ENCODE assay signal across 1 cellular context in the genomic region with DNA sequence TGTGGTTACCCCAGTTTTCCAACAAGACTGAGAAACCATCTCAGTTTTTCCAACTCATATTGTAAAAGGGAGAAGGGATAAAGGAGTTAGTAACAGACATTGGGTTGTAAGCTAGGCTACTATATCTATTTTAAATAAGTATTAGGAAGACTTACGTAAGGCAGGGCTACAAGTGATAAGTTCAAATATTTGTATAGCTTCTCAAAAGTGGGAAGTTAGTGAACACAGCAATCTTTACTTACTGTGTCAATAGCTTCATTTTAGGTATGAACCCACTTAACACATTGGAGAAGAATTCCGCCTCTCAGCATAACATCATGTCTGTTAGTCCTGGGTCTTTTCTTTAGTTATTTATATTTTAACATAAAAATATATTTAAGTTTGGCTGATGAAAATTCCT.
TF ChIP-seq lines count a peak whose summit lies in the region.

No MANE protein-coding gene starts in this region.

TF ChIP-seq in K562, 482 proteins besides CTCF, POLR2A, EP300 and RAD21 (continued from another document):
- TF ChIP-seq, protein P1, sequence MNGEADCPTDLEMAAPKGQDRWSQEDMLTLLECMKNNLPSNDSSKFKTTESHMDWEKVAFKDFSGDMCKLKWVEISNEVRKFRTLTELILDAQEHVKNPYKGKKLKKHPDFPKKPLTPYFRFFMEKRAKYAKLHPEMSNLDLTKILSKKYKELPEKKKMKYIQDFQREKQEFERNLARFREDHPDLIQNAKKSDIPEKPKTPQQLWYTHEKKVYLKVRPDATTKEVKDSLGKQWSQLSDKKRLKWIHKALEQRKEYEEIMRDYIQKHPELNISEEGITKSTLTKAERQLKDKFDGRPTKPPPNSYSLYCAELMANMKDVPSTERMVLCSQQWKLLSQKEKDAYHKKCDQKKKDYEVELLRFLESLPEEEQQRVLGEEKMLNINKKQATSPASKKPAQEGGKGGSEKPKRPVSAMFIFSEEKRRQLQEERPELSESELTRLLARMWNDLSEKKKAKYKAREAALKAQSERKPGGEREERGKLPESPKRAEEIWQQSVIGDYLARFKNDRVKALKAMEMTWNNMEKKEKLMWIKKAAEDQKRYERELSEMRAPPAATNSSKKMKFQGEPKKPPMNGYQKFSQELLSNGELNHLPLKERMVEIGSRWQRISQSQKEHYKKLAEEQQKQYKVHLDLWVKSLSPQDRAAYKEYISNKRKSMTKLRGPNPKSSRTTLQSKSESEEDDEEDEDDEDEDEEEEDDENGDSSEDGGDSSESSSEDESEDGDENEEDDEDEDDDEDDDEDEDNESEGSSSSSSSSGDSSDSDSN (IDR thresholded peaks at IDR 0.05; ENCODE audit: borderline replicate concordance in 1 of 2, low read depth in 2 of 2, low read length in 2 of 2), result no peak
- TF ChIP-seq EP400 (IDR thresholded peaks at IDR 0.05), result no peak
